Comparison of ENCODE assay signal across 8 cellular contexts in the genomic region with DNA sequence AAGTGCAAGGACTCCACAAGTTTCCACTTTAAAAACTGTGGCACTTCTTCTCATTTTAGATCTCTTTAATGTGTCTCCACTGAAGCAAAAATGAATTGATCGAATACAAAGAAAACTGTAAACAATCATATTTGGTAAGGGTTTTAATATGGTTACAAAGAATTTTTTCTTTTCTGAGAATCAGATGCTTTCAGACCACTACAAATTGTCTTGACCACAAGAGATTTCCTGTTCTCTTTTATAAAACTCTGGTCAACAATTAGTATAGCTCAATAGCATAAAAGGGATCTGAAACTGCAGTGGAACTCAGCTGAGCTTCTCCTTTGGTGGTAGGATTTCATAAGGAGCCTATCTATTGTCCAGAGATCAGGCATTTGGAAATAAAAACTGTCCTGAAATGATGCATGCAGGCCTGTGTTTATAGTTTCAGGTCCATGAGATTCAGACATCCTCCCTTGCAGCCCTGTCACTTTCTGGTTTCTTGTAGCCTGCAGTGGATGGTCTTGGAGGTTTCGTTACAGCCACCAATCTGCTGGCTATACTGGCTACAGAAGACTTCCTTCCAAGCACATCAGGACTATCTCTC.
DNase-seq lines count a peak whose midpoint lies in the region; ATAC-seq lines count a peak whose summit lies in the region.

No MANE protein-coding gene starts in this region.

- ATAC-seq in GM18511 (IDR thresholded peaks at IDR 0.05; ENCODE audit: unreplicated experiment) (peak; percentile 83), HG02588 (IDR thresholded peaks at IDR 0.05; ENCODE audit: unreplicated experiment) (peak; percentile 54), left colon (peak; percentile 13)

- DNase-seq in NAMALWA (ENCODE audit: low spot score) (peak; percentile 59), left colon (no peak), Kasumi-1 (lab: John Stamatoyannopoulos, UW) (no peak), iPS-NIHi7 (ENCODE audit: extremely low spot score) (no peak), NCI-H226 (no peak)
- no peak for DNase-seq in stimulated activated CD4-positive, alpha-beta T cell treated with anti-CD3 and anti-CD28 coated beads, Interleukin-1b, Interleukin-23, amount 100 ng/mL, for 48 hours

- intact Hi-C loops in left colon (cut with DNase I, micrococcal nuclease): no loop called here

Comparison
In these comparisons a context has a peak if more than half of its experiments do, and no peak if none do; other contexts are left out.
1. ATAC-seq: peak in every context shown above with its lines; median percentile 83 in GM18511; 54 in HG02588; 13 in left colon.